Comparison of ENCODE assay signal across 1 cellular context in the genomic region with DNA sequence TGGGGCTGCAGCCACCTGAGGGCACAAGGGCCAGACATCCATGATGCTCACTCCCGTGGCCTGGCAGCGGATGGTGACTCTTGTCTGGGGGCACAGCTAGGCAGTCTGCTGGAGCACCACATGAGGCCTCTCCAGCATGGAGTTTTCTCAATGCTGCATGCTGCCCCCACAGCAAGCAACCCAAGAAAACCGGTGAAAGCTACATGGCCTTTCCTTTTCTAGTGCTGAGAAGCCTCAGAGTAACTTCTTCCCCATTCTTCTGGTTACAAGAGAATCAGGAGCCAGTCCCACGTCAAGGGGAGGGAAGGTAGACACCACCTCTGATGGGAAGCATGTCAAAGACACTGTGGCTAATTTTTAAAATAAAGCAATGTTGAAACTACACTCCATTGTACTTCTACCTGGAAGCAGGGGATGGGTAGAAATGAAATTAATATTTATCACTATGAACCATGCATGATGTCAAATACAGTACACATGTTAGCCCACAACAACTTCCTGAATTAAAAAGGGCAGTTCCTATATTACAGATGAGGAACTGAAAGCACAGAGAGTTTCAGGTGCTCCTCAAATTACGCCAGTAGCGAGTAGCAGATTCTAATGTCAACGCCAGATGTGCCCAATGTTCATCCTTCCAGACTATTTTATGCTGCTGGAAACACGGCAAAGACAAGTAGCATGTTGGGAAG.
TF ChIP-seq lines count a peak whose summit lies in the region.

No MANE protein-coding gene starts in this region.

TF ChIP-seq in GM12878, 131 proteins besides CTCF, POLR2A, EP300 and RAD21 (continued from another document and continues in another):
- TF ChIP-seq, protein P1, sequence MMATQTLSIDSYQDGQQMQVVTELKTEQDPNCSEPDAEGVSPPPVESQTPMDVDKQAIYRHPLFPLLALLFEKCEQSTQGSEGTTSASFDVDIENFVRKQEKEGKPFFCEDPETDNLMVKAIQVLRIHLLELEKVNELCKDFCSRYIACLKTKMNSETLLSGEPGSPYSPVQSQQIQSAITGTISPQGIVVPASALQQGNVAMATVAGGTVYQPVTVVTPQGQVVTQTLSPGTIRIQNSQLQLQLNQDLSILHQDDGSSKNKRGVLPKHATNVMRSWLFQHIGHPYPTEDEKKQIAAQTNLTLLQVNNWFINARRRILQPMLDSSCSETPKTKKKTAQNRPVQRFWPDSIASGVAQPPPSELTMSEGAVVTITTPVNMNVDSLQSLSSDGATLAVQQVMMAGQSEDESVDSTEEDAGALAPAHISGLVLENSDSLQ (IDR thresholded peaks at IDR 0.05), result peak; percentile 26; the same call in 1 of the 2 replicates
- TF ChIP-seq, protein P2, sequence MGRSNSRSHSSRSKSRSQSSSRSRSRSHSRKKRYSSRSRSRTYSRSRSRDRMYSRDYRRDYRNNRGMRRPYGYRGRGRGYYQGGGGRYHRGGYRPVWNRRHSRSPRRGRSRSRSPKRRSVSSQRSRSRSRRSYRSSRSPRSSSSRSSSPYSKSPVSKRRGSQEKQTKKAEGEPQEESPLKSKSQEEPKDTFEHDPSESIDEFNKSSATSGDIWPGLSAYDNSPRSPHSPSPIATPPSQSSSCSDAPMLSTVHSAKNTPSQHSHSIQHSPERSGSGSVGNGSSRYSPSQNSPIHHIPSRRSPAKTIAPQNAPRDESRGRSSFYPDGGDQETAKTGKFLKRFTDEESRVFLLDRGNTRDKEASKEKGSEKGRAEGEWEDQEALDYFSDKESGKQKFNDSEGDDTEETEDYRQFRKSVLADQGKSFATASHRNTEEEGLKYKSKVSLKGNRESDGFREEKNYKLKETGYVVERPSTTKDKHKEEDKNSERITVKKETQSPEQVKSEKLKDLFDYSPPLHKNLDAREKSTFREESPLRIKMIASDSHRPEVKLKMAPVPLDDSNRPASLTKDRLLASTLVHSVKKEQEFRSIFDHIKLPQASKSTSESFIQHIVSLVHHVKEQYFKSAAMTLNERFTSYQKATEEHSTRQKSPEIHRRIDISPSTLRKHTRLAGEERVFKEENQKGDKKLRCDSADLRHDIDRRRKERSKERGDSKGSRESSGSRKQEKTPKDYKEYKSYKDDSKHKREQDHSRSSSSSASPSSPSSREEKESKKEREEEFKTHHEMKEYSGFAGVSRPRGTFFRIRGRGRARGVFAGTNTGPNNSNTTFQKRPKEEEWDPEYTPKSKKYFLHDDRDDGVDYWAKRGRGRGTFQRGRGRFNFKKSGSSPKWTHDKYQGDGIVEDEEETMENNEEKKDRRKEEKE (IDR thresholded peaks at IDR 0.05), result no peak
- no peak for TF ChIP-seq HDGF (IDR thresholded peaks at IDR 0.05)
- peak; percentile 80 for TF ChIP-seq RUNX3 (IDR thresholded peaks at IDR 0.05; ENCODE audit: low read length)
- no peak for TF ChIP-seq RCOR1 (conservative IDR thresholded peaks at IDR 0.05; ENCODE audit: low read depth, low read length)
- TF ChIP-seq RELA (IDR thresholded peaks at IDR 0.05; ENCODE audit: borderline replicate concordance, partially characterized antibody), result no peak
- TF ChIP-seq NFXL1 (IDR thresholded peaks at IDR 0.05; ENCODE audit: borderline replicate concordance), result no peak
- TF ChIP-seq, protein P3, sequence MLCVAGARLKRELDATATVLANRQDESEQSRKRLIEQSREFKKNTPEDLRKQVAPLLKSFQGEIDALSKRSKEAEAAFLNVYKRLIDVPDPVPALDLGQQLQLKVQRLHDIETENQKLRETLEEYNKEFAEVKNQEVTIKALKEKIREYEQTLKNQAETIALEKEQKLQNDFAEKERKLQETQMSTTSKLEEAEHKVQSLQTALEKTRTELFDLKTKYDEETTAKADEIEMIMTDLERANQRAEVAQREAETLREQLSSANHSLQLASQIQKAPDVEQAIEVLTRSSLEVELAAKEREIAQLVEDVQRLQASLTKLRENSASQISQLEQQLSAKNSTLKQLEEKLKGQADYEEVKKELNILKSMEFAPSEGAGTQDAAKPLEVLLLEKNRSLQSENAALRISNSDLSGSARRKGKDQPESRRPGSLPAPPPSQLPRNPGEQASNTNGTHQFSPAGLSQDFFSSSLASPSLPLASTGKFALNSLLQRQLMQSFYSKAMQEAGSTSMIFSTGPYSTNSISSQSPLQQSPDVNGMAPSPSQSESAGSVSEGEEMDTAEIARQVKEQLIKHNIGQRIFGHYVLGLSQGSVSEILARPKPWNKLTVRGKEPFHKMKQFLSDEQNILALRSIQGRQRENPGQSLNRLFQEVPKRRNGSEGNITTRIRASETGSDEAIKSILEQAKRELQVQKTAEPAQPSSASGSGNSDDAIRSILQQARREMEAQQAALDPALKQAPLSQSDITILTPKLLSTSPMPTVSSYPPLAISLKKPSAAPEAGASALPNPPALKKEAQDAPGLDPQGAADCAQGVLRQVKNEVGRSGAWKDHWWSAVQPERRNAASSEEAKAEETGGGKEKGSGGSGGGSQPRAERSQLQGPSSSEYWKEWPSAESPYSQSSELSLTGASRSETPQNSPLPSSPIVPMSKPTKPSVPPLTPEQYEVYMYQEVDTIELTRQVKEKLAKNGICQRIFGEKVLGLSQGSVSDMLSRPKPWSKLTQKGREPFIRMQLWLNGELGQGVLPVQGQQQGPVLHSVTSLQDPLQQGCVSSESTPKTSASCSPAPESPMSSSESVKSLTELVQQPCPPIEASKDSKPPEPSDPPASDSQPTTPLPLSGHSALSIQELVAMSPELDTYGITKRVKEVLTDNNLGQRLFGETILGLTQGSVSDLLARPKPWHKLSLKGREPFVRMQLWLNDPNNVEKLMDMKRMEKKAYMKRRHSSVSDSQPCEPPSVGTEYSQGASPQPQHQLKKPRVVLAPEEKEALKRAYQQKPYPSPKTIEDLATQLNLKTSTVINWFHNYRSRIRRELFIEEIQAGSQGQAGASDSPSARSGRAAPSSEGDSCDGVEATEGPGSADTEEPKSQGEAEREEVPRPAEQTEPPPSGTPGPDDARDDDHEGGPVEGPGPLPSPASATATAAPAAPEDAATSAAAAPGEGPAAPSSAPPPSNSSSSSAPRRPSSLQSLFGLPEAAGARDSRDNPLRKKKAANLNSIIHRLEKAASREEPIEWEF (IDR thresholded peaks at IDR 0.05; ENCODE audit: insufficient replicate concordance, low read depth, low read length), result no peak
- TF ChIP-seq MTA3 (IDR thresholded peaks at IDR 0.05; ENCODE audit: borderline replicate concordance, low read length), result no peak; the same call in 1 of the 2 replicates
- TF ChIP-seq, protein P4, sequence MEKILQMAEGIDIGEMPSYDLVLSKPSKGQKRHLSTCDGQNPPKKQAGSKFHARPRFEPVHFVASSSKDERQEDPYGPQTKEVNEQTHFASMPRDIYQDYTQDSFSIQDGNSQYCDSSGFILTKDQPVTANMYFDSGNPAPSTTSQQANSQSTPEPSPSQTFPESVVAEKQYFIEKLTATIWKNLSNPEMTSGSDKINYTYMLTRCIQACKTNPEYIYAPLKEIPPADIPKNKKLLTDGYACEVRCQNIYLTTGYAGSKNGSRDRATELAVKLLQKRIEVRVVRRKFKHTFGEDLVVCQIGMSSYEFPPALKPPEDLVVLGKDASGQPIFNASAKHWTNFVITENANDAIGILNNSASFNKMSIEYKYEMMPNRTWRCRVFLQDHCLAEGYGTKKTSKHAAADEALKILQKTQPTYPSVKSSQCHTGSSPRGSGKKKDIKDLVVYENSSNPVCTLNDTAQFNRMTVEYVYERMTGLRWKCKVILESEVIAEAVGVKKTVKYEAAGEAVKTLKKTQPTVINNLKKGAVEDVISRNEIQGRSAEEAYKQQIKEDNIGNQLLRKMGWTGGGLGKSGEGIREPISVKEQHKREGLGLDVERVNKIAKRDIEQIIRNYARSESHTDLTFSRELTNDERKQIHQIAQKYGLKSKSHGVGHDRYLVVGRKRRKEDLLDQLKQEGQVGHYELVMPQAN (conservative IDR thresholded peaks at IDR 0.05), result no peak
- no peak for TF ChIP-seq NR2F1 (conservative IDR thresholded peaks at IDR 0.05)
- TF ChIP-seq RFX5 (IDR thresholded peaks at IDR 0.05; ENCODE audit: low read depth, low read length), result no peak
- no peak for TF ChIP-seq ASH2L (IDR thresholded peaks at IDR 0.05; ENCODE audit: borderline replicate concordance, low read depth)
- TF ChIP-seq ETV6 (conservative IDR thresholded peaks at IDR 0.05 in 1 of 2, IDR thresholded peaks at IDR 0.05 in 1 of 2; ENCODE audit: borderline replicate concordance in 1 of 2, low read depth in 1 of 2), result peak in 1 of 2 experiments; percentile 78; a peak in 2 of 4 replicates
- TF ChIP-seq RBBP5 (conservative IDR thresholded peaks at IDR 0.05), result no peak
- TF ChIP-seq KDM1A (IDR thresholded peaks at IDR 0.05; ENCODE audit: borderline replicate concordance), result no peak
- TF ChIP-seq ATF7 (IDR thresholded peaks at IDR 0.05; ENCODE audit: low read depth), result no peak
- TF ChIP-seq MEF2A (IDR thresholded peaks at IDR 0.05; ENCODE audit: insufficient read depth, low read depth, low read length), result 0 out of 2 replicates have a peak, but pooled peaks have one; percentile 35
- TF ChIP-seq ZNF622 (IDR thresholded peaks at IDR 0.05), result no peak
- no peak for TF ChIP-seq HDAC2 (IDR thresholded peaks at IDR 0.05)
- TF ChIP-seq SPI1 (IDR thresholded peaks at IDR 0.05; ENCODE audit: borderline replicate concordance, insufficient read depth, low read depth, low read length), result peak; percentile 99
- TF ChIP-seq, protein P5, sequence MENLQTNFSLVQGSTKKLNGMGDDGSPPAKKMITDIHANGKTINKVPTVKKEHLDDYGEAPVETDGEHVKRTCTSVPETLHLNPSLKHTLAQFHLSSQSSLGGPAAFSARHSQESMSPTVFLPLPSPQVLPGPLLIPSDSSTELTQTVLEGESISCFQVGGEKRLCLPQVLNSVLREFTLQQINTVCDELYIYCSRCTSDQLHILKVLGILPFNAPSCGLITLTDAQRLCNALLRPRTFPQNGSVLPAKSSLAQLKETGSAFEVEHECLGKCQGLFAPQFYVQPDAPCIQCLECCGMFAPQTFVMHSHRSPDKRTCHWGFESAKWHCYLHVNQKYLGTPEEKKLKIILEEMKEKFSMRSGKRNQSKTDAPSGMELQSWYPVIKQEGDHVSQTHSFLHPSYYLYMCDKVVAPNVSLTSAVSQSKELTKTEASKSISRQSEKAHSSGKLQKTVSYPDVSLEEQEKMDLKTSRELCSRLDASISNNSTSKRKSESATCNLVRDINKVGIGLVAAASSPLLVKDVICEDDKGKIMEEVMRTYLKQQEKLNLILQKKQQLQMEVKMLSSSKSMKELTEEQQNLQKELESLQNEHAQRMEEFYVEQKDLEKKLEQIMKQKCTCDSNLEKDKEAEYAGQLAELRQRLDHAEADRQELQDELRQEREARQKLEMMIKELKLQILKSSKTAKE (IDR thresholded peaks at IDR 0.05; ENCODE audit: low read depth, poor library complexity, severe bottlenecking), result no peak
- no peak for TF ChIP-seq SIX5 (IDR thresholded peaks at IDR 0.05; ENCODE audit: low read depth, low read length, severe bottlenecking)
- TF ChIP-seq NFIC (IDR thresholded peaks at IDR 0.05; ENCODE audit: low read depth, low read length), result peak; percentile 49; the same call in 1 of the 2 replicates
- peak; percentile 81 for TF ChIP-seq BCL11A (IDR thresholded peaks at IDR 0.05; ENCODE audit: low read depth, low read length)
- peak; percentile 40; the same call in 1 of the 2 replicates for TF ChIP-seq GABPA (IDR thresholded peaks at IDR 0.05; ENCODE audit: low read depth)
- TF ChIP-seq SMC3 (IDR thresholded peaks at IDR 0.05; ENCODE audit: borderline replicate concordance, low read length), result no peak
- TF ChIP-seq HDAC6 (IDR thresholded peaks at IDR 0.05; ENCODE audit: unreplicated experiment), result no peak
- peak; percentile 97 for TF ChIP-seq IRF4 (IDR thresholded peaks at IDR 0.05; ENCODE audit: low read depth, low read length)
- TF ChIP-seq, protein P6, sequence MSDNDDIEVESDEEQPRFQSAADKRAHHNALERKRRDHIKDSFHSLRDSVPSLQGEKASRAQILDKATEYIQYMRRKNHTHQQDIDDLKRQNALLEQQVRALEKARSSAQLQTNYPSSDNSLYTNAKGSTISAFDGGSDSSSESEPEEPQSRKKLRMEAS (IDR thresholded peaks at IDR 0.05; ENCODE audit: low read depth, low read length), result no peak
- TF ChIP-seq, protein P7, sequence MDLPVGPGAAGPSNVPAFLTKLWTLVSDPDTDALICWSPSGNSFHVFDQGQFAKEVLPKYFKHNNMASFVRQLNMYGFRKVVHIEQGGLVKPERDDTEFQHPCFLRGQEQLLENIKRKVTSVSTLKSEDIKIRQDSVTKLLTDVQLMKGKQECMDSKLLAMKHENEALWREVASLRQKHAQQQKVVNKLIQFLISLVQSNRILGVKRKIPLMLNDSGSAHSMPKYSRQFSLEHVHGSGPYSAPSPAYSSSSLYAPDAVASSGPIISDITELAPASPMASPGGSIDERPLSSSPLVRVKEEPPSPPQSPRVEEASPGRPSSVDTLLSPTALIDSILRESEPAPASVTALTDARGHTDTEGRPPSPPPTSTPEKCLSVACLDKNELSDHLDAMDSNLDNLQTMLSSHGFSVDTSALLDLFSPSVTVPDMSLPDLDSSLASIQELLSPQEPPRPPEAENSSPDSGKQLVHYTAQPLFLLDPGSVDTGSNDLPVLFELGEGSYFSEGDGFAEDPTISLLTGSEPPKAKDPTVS (IDR thresholded peaks at IDR 0.05; ENCODE audit: low read depth, low read length), result no peak
- no peak for TF ChIP-seq CBX3 (IDR thresholded peaks at IDR 0.05; ENCODE audit: borderline replicate concordance, low read depth)
- TF ChIP-seq, protein P8, sequence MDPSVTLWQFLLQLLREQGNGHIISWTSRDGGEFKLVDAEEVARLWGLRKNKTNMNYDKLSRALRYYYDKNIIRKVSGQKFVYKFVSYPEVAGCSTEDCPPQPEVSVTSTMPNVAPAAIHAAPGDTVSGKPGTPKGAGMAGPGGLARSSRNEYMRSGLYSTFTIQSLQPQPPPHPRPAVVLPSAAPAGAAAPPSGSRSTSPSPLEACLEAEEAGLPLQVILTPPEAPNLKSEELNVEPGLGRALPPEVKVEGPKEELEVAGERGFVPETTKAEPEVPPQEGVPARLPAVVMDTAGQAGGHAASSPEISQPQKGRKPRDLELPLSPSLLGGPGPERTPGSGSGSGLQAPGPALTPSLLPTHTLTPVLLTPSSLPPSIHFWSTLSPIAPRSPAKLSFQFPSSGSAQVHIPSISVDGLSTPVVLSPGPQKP (IDR thresholded peaks at IDR 0.05; ENCODE audit: low read depth, low read length), result no peak
- TF ChIP-seq, protein P9, sequence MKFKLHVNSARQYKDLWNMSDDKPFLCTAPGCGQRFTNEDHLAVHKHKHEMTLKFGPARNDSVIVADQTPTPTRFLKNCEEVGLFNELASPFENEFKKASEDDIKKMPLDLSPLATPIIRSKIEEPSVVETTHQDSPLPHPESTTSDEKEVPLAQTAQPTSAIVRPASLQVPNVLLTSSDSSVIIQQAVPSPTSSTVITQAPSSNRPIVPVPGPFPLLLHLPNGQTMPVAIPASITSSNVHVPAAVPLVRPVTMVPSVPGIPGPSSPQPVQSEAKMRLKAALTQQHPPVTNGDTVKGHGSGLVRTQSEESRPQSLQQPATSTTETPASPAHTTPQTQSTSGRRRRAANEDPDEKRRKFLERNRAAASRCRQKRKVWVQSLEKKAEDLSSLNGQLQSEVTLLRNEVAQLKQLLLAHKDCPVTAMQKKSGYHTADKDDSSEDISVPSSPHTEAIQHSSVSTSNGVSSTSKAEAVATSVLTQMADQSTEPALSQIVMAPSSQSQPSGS (IDR thresholded peaks at IDR 0.05; ENCODE audit: low read length), result peak; percentile 68
- 0 out of 2 replicates have a peak, but pooled peaks have one; percentile 18 for TF ChIP-seq CBFB (IDR thresholded peaks at IDR 0.05; ENCODE audit: low read depth)
- no peak for TF ChIP-seq TCF7 (IDR thresholded peaks at IDR 0.05; ENCODE audit: borderline replicate concordance)
- no peak for TF ChIP-seq SMAD5 (IDR thresholded peaks at IDR 0.05; ENCODE audit: low read depth)
- TF ChIP-seq SREBF2 (IDR thresholded peaks at IDR 0.05; ENCODE audit: low read length), result no peak
